ENCODE assay signal across 8 cellular contexts in the genomic region with DNA sequence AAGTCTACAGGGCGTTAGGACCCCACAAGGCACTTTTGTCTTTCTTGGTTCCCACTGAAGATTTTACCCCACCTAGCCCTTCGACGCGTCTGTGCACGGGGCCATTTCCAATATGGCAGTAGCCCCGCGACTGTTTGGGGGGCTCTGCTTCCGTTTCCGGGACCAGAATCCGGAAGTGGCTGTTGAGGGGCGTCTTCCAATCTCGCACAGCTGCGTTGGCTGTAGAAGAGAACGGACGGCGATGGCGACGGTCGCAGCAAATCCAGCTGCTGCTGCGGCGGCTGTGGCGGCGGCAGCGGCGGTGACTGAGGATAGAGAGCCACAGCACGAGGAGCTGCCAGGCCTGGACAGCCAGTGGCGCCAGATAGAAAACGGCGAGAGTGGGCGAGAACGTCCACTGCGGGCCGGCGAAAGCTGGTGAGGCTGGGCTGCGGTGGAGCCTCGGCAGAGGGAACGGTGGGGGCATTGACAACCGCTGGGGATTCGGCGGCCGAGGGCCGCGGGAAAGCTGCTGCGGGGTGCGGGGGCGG. TPM values are rescaled to one million over a fixed set of nuclear protein-coding genes. Genes with fewer than 3 reads are reported as not detected.
DNase-seq lines count a peak whose midpoint lies in the region; ATAC-seq and TF ChIP-seq lines count a peak whose summit lies in the region.

Gene USP11, plus strand, starts transcription at position 207 of the 530 bp plus-strand sequence. Its CDS starts 35 bp downstream, at position 242.

- intact Hi-C loops in CD8-positive, alpha-beta T cell (cut with DNase I, micrococcal nuclease): loop anchor here (1.0 to 5.0 kb wide), 10 partner anchors 14 to 1769 kb away; partner anchors contain the start of genes UBA1 (in 2 of the 2), ARAF (in 1 of the 2), CDK16 (in 1 of the 2) and GRIPAP1 (in 1 of the 2)
- intact Hi-C loops in body of pancreas (cut with DNase I) (no loop called here), sciatic nerve (cut with DNase I) (no loop called here)

- H3K4me3 Mint-ChIP-seq in CD8-positive, alpha-beta T cell: peak within 1 kb of the TSS; percentile 96

- H3K27me3 ChIP-seq in CD8-positive, alpha-beta T cell (ENCODE audit: insufficient read depth, low read length): no peaks in the 10 kb centered on the region
- H3K27me3 ChIP-seq in body of pancreas (no peaks in the 10 kb centered on the region), iPS DF 6.9 (ENCODE audit: control insufficient read depth, insufficient read depth, low read length) (no peaks in the 10 kb centered on the region)

- WGBS in body of pancreas, 2 donors: 2 to 4% methylated on average over 10 to 28 of the region's 46 CpGs
- no CpG with 5 or more reads among the region's 46 CpGs for WGBS in iPS DF 6.9 (ENCODE audit: insufficient coverage, insufficient read length)

- H3K4me1 Mint-ChIP-seq in CD8-positive, alpha-beta T cell (ENCODE audit: low read depth): peaks cover 40% of the 10 kb centered on the region

- CTCF ChIA-PET in CD8-positive, alpha-beta T cell (lab: Charles Lee): interaction anchor here (1.0 kb wide), 1 partner anchor 8 kb away, joined by 3 read pairs; no protein-coding TSS in a partner anchor

- no peaks in the 10 kb centered on the region for H3K9me3 Mint-ChIP-seq in CD8-positive, alpha-beta T cell

- peaks cover 34% of the 10 kb centered on the region for H3K4me1 ChIP-seq in CD8-positive, alpha-beta T cell (ENCODE audit: insufficient read depth, low read length)
- H3K4me1 ChIP-seq in body of pancreas: peaks cover 8% of the 10 kb centered on the region
- peaks cover 3% of the 10 kb centered on the region; the same call in 1 of the 2 replicates for H3K4me1 ChIP-seq in iPS DF 6.9 (ENCODE audit: control insufficient read depth, insufficient read depth, low read length)

- peaks cover 29% of the 10 kb centered on the region for H3K36me3 Mint-ChIP-seq in CD8-positive, alpha-beta T cell

- peak; percentile 31 to 82 (median 61) for DNase-seq in CD8-positive, alpha-beta T cell
- DNase-seq in Kasumi-1 (lab: John Stamatoyannopoulos, UW): peak; percentile 15 to 33
- peak in 4 of 5 donors; percentile 13 to 47 (median 26) for DNase-seq in T-helper 1 cell
- DNase-seq in body of pancreas: peak in 1 of 4 donors; percentile 43
- DNase-seq in iPS DF 6.9 (ENCODE audit: low read depth, low spot score): peak; percentile 25
- DNase-seq in sciatic nerve (ENCODE audit: low spot score): no peak

- H3K27me3 Mint-ChIP-seq in CD8-positive, alpha-beta T cell (ENCODE audit: low read depth): no peaks in the 10 kb centered on the region

- TF ChIP-seq CTCF in CD8-positive, alpha-beta T cell (IDR thresholded peaks at IDR 0.05): no peak
- no peak for TF ChIP-seq CTCF in body of pancreas (IDR thresholded peaks at IDR 0.05)

- H3K27ac Mint-ChIP-seq in CD8-positive, alpha-beta T cell: peak within 1 kb of the TSS; percentile 99

- peak within 1 kb of the TSS; percentile 100 for H3K27ac ChIP-seq in CD8-positive, alpha-beta T cell (ENCODE audit: low read depth, low read length)
- H3K27ac ChIP-seq in body of pancreas (peak within 1 kb of the TSS; percentile 85 to 98 (median 96)), iPS DF 6.9 (ENCODE audit: low read length) (no peak within 1 kb of the TSS)

- TF ChIP-seq POLR2A in body of pancreas (IDR thresholded peaks at IDR 0.05): peak; percentile 58 to 90 (median 89)

- peak within 1 kb of the TSS; percentile 77 for H3K4me3 ChIP-seq in CD8-positive, alpha-beta T cell (ENCODE audit: low read depth, low read length)
- H3K4me3 ChIP-seq in body of pancreas (peak within 1 kb of the TSS in 1 of 2 donors; percentile 9), iPS DF 6.9 (ENCODE audit: low read length) (peak within 1 kb of the TSS; percentile 81; the same call in 1 of the 2 replicates)

- H3K36me3 ChIP-seq in CD8-positive, alpha-beta T cell (ENCODE audit: insufficient read depth, low read length): no peaks in the 10 kb centered on the region
- H3K36me3 ChIP-seq in body of pancreas (replicated peaks in 1 of 2; ENCODE audit: insufficient read depth in 1 of 2, low read depth in 2 of 2) (peaks cover 0 to 1% of the 10 kb centered on the region in 2 donors), iPS DF 6.9 (ENCODE audit: control insufficient read depth, insufficient read depth, low read length) (peaks cover 7% of the 10 kb centered on the region; the same call in 1 of the 2 replicates)

- POLR2A ChIA-PET in CD8-positive, alpha-beta T cell (lab: Charles Lee): interaction anchor here (0.7 to 3.1 kb wide), 15 partner anchors 9 to 1725 kb away, joined by 3 to 57 read pairs (median 4); partner anchors contain the start of genes CDK16, NDUFB11, OTUD5 and RBM10

- no peaks in the 10 kb centered on the region for H3K9me3 ChIP-seq in CD8-positive, alpha-beta T cell (ENCODE audit: low read length)
- no peaks in the 10 kb centered on the region for H3K9me3 ChIP-seq in body of pancreas
- H3K9me3 ChIP-seq in iPS DF 6.9 (ENCODE audit: control insufficient read depth, insufficient read depth, low read length): no peaks in the 10 kb centered on the region

- peak; percentile 30 for ATAC-seq in CD8-positive, alpha-beta T cell
- ATAC-seq in GM19463 (IDR thresholded peaks at IDR 0.05; ENCODE audit: unreplicated experiment): peak; percentile 11
- ATAC-seq in body of pancreas: peak; percentile 11
- peak; percentile 64 for ATAC-seq in sciatic nerve
- ATAC-seq in HG02763 (IDR thresholded peaks at IDR 0.05; ENCODE audit: unreplicated experiment): no peak

RNA-seq across cellular contexts. Expression of gene USP11, which starts in this region (rescaled TPM):
- 100 to 1,000 TPM; 147 to 161 TPM for total RNA-seq in CD8-positive, alpha-beta T cell
- 10 to 100 TPM; 23.1 to 33.3 TPM for total RNA-seq in body of pancreas
- total RNA-seq in sciatic nerve: 81.0 TPM

Comparison
In these comparisons a context has a peak if more than half of its experiments do, and no peak if none do; other contexts are left out.
1. intact Hi-C loops: an anchor here in CD8-positive, alpha-beta T cell (1.0 to 5.0 kb wide); none called in body of pancreas and sciatic nerve.